7 cellular contexts compared by ENCODE assay signal in genomic region chr20:53216856-53217576, GRCh38.
DNase-seq lines count a peak whose midpoint lies in the region; ATAC-seq and TF ChIP-seq lines count a peak whose summit lies in the region.

No MANE protein-coding gene starts in this region.

- H3K27me3 ChIP-seq in OCI-LY1 (ENCODE audit: insufficient read depth, low read length) = no peaks in the 10 kb centered on the region
- no peaks in the 10 kb centered on the region for H3K27me3 ChIP-seq in testis

- H3K4me3 ChIP-seq in OCI-LY1 (ENCODE audit: low read depth, low read length, poor library complexity, severe bottlenecking) = no peak overlapping the region
- no peak overlapping the region for H3K4me3 ChIP-seq in fibroblast of the aortic adventitia (ENCODE audit: low read depth, low read length)
- H3K4me3 ChIP-seq in testis = no peak overlapping the region

- no peak overlapping the region for H3K4me2 ChIP-seq in OCI-LY1 (ENCODE audit: low read length)

- H3K27ac ChIP-seq in OCI-LY1 (ENCODE audit: low read depth, low read length, poor library complexity, severe bottlenecking) (no peak overlapping the region), testis (no peak overlapping the region)

- 17 to 23% methylated on average over 32 of the region's 32 CpGs for WGBS in testis, 2 donors

- H3K4me1 ChIP-seq in OCI-LY1 (ENCODE audit: insufficient read depth, low read length, severe bottlenecking) = peaks cover 3% of the 10 kb centered on the region
- H3K4me1 ChIP-seq in testis = peaks cover 5% of the 10 kb centered on the region

- H3K79me2 ChIP-seq in OCI-LY1 (ENCODE audit: insufficient read depth, low read length) = no peaks in the 10 kb centered on the region

- DNase-seq in activated T-helper 1 cell treated with Interleukin-2 at 50 U/mL for 16 hours (ENCODE audit: low read depth) = peak; percentile 69
- peak; percentile 7 for DNase-seq in fibroblast of the aortic adventitia (ENCODE audit: low read depth)
- DNase-seq in nucleus accumbens (lab: John Stamatoyannopoulos, UW) = peak in 45 of 56 donors; percentile 3 to 76 (median 24)
- DNase-seq in testis = peak; percentile 87

- H3K36me3 ChIP-seq in OCI-LY1 (ENCODE audit: insufficient read depth, low read length) (no peaks in the 10 kb centered on the region), testis (ENCODE audit: low read depth, missing control alignments) (no peaks in the 10 kb centered on the region)

- H3K9me3 ChIP-seq in OCI-LY1 (ENCODE audit: low read length) = no peaks in the 10 kb centered on the region
- no peaks in the 10 kb centered on the region for H3K9me3 ChIP-seq in testis

- ATAC-seq in GM18511 (IDR thresholded peaks at IDR 0.05; ENCODE audit: unreplicated experiment) (peak; percentile 83), HG03280 (IDR thresholded peaks at IDR 0.05; ENCODE audit: unreplicated experiment) (peak; percentile 84)

- intact Hi-C loops in testis (cut with DNase I; ENCODE audit: low total_unique reads) = no loop called here

- H4K20me1 ChIP-seq in OCI-LY1 (ENCODE audit: insufficient read depth, low read length) = no peaks in the 10 kb centered on the region

- no peak overlapping the region for H2AFZ ChIP-seq in OCI-LY1 (ENCODE audit: low read length)

- no peak overlapping the region for H3K9ac ChIP-seq in OCI-LY1 (ENCODE audit: low read length)

- TF ChIP-seq CTCF in OCI-LY1 (IDR thresholded peaks at IDR 0.05; ENCODE audit: low read length) = peak; percentile 94
- TF ChIP-seq CTCF in fibroblast of the aortic adventitia (IDR thresholded peaks at IDR 0.05; ENCODE audit: insufficient read depth, low read length) = peak; percentile 72
- peak; percentile 79 to 88 (median 80) for TF ChIP-seq CTCF in testis (IDR thresholded peaks at IDR 0.05)

- no peak for TF ChIP-seq POLR2A in testis (IDR thresholded peaks at IDR 0.05)

- no peaks in the 10 kb centered on the region for H3F3A ChIP-seq in OCI-LY1 (ENCODE audit: insufficient read depth, low read length)

- no peaks in the 10 kb centered on the region for H3K9me2 ChIP-seq in OCI-LY1 (ENCODE audit: low read depth, low read length)

Comparison
In these comparisons a context has a peak if more than half of its experiments do, and no peak if none do; other contexts are left out.
1. DNase-seq: peak in every context shown above with its lines; median percentile 87 in testis; 69 in activated T-helper 1 cell treated with Interleukin-2 at 50 U/mL for 16 hours; 24 in nucleus accumbens; 7 in fibroblast of the aortic adventitia.